ENCODE assay signal across 17 cellular contexts in the genomic region with DNA sequence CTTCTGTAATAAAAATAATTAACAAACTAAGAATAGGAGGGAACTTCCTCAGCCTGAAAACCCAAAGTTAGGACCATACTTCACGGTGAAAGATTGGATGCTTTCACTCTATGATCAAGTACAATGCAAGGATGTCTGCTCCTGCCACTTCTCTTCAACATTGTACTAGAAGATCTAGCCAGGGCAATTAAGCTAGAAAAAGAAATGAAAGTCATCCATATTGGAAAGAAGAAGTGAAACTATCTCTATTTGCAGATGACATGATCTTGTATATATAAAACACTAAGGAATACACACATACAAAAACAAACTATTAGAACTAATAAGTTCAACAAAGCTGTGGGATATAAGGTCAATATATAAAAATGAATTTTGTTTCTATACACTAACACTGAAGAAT.
"Had no signal": no experiment of that assay in that cellular context is flagged by ENCODE, and none has a peak within 500 bp of the region (broad histone marks: within the 10 kb centered on the region; RNA-seq: fewer than 3 reads in every experiment).

No MANE protein-coding gene starts in this region.

- H3K36me3 Mint-ChIP-seq: natural killer cell treated with Interleukin-12 subunit alpha and Interleukin-12 subunit beta and Interleukin-15 and Interleukin-18, amount 100 ng/mL, for 72 hours had no signal

- ATAC-seq: activated CD4-positive, alpha-beta T cell treated with anti-CD3 and anti-CD28 coated beads for 36 hours; heart right ventricle; left lobe of liver; mucosa of descending colon; natural killer cell treated with Interleukin-12 subunit alpha and Interleukin-12 subunit beta and Interleukin-15 and Interleukin-18, amount 100 ng/mL, for 72 hours; psoas muscle; right lobe of liver; upper lobe of right lung had no signal

- H3K27ac ChIP-seq: heart right ventricle, psoas muscle, right lobe of liver, upper lobe of right lung, VCaP had no signal

- DNase-seq: activated CD4-positive, alpha-beta T cell treated with anti-CD3 and anti-CD28 coated beads for 36 hours; activated naive CD4-positive, alpha-beta T cell treated with Interleukin-2 at 50 U/mL for 16 hours; foreskin melanocyte; heart right ventricle; mammary epithelial cell; mucosa of descending colon; nucleus accumbens; psoas muscle; right lobe of liver; T1000; upper lobe of right lung had no signal

- H3K4me3 ChIP-seq: heart right ventricle, mucosa of descending colon, psoas muscle, right lobe of liver, upper lobe of right lung had no signal

- H3K4me1 ChIP-seq: heart right ventricle, psoas muscle, right lobe of liver, upper lobe of right lung had no signal

- H3K4me3 Mint-ChIP-seq: activated CD4-positive, alpha-beta T cell treated with anti-CD3 and anti-CD28 coated beads for 36 hours; natural killer cell treated with Interleukin-12 subunit alpha and Interleukin-12 subunit beta and Interleukin-15 and Interleukin-18, amount 100 ng/mL, for 72 hours; stimulated activated naive CD8-positive, alpha-beta T cell treated with anti-CD3 and anti-CD28 coated beads, Interleukin-15, Interleukin-2, amounts not matched to agents 100 ng/mL and 50 ng/mL, for 24 hours had no signal

- H3K9me3 Mint-ChIP-seq: natural killer cell treated with Interleukin-12 subunit alpha and Interleukin-12 subunit beta and Interleukin-15 and Interleukin-18, amount 100 ng/mL, for 72 hours; stimulated activated naive CD8-positive, alpha-beta T cell treated with anti-CD3 and anti-CD28 coated beads, Interleukin-15, Interleukin-2, amounts not matched to agents 100 ng/mL and 50 ng/mL, for 24 hours had no signal

- FAIRE-seq: colon, islet of Langerhans had no signal

- H3K4me1 Mint-ChIP-seq: activated CD4-positive, alpha-beta T cell treated with anti-CD3 and anti-CD28 coated beads for 36 hours had no signal

- H3K27ac Mint-ChIP-seq: activated CD4-positive, alpha-beta T cell treated with anti-CD3 and anti-CD28 coated beads for 36 hours; natural killer cell treated with Interleukin-12 subunit alpha and Interleukin-12 subunit beta and Interleukin-15 and Interleukin-18, amount 100 ng/mL, for 72 hours; stimulated activated naive CD8-positive, alpha-beta T cell treated with anti-CD3 and anti-CD28 coated beads, Interleukin-15, Interleukin-2, amounts not matched to agents 100 ng/mL and 50 ng/mL, for 24 hours had no signal

- H3K27me3 ChIP-seq: right lobe of liver, upper lobe of right lung had no signal

- H3K36me3 ChIP-seq: heart right ventricle, right lobe of liver, upper lobe of right lung had no signal

- H3K9me3 ChIP-seq: mucosa of descending colon, psoas muscle, right lobe of liver, upper lobe of right lung had no signal
